In the genomic region with DNA sequence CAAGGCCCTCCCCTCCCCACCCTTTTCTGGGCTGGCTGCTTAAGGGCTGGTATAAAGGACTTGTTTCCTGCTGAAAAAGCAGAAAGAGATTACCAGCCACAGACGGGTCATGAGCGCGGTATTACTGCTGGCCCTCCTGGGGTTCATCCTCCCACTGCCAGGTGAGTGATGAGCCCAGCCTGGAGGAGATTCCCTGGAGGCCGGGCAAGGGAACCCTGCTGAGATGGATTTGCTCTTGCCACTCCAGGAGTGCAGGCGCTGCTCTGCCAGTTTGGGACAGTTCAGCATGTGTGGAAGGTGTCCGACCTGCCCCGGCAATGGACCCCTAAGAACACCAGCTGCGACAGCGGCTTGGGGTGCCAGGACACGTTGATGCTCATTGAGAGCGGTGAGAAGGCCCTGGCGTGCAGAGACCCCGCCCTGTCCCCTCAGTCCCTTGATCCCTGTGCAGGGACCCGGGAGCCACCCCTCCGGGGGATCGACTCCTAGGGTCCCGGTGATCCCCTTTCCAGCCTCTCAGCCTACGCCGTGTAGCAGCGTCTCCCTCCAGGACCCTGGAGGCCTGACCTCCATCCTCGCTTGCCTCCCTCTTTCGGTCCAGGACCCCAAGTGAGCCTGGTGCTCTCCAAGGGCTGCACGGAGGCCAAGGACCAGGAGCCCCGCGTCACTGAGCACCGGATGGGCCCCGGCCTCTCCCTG, we compare ENCODE assay signal across 18 cellular contexts. TPM values are rescaled to one million over a fixed set of nuclear protein-coding genes. Genes with fewer than 3 reads are reported as not detected.
DNase-seq lines count a peak whose midpoint lies in the region; ATAC-seq, FAIRE-seq and TF ChIP-seq lines count a peak whose summit lies in the region.
"Had no signal": no experiment of that assay in that cellular context is flagged by ENCODE, and none has a peak within 500 bp of the region (broad histone marks: within the 10 kb centered on the region; RNA-seq: fewer than 3 reads in every experiment).

A gene with protein sequence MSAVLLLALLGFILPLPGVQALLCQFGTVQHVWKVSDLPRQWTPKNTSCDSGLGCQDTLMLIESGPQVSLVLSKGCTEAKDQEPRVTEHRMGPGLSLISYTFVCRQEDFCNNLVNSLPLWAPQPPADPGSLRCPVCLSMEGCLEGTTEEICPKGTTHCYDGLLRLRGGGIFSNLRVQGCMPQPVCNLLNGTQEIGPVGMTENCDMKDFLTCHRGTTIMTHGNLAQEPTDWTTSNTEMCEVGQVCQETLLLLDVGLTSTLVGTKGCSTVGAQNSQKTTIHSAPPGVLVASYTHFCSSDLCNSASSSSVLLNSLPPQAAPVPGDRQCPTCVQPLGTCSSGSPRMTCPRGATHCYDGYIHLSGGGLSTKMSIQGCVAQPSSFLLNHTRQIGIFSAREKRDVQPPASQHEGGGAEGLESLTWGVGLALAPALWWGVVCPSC (plus strand): TSS at position 81 of the 699 bp plus-strand sequence. CDS start 29 bp downstream, at position 110.

- H2BK15ac ChIP-seq in mesendoderm (replicated peaks; ENCODE audit: low read depth): no peak within 1 kb of the TSS

- peaks cover 12% of the 10 kb centered on the region for H3K27me3 ChIP-seq in HUES6 (ENCODE audit: control insufficient read depth, insufficient read depth, low read length)
- no peaks in the 10 kb centered on the region for H3K27me3 ChIP-seq in body of pancreas
- no peaks in the 10 kb centered on the region for H3K27me3 ChIP-seq in mesendoderm (ENCODE audit: insufficient read depth, low read length, poor library complexity)
- H3K27me3 ChIP-seq in spleen (replicated peaks in 1 of 7): peaks cover 0 to 43% (median 11%) of the 10 kb centered on the region in 7 donors
- peaks cover 0 to 10% of the 10 kb centered on the region in 2 donors for H3K27me3 ChIP-seq in small intestine (ENCODE audit: control insufficient read depth in 2 of 2, insufficient read depth in 2 of 2, low read length in 2 of 2)
- H3K27me3 ChIP-seq: BLaER1 had no signal

- H3K4me3 ChIP-seq in HUES6 (ENCODE audit: low read depth, low read length) (peak within 1 kb of the TSS; percentile 74), body of pancreas (no peak within 1 kb of the TSS), mesendoderm (ENCODE audit: low read length) (peak within 1 kb of the TSS; percentile 81), spleen (peak within 1 kb of the TSS in 5 of 8 donors; percentile 8 to 50 (median 23)), small intestine (ENCODE audit: low read depth in 1 of 2, low read length in 2 of 2) (no peak within 1 kb of the TSS)
- H3K4me3 ChIP-seq: BLaER1 had no signal

- FAIRE-seq in small intestine (lab: Jason Lieb, UNC): no peak
- FAIRE-seq: H54 had no signal

- intact Hi-C loops in body of pancreas (cut with DNase I): no loop called here
- intact Hi-C loops in spleen (cut with DNase I; ENCODE audit: low total_unique reads): no loop called here
- intact Hi-C loops in posterior cingulate gyrus (cut with DNase I): no loop called here

- H3K18ac ChIP-seq in mesendoderm (ENCODE audit: low read length): no peak within 1 kb of the TSS

- 10 to 40% methylated on average over 7 to 20 of the region's 27 CpGs for WGBS in body of pancreas, 2 donors
- WGBS in mesendoderm (ENCODE audit: extremely low coverage, insufficient coverage, low lambda C conversion rate): no CpG with 5 or more reads among the region's 27 CpGs
- 32 to 85% (median 57%) methylated on average over 9 to 27 of the region's 27 CpGs for WGBS in spleen, 5 donors
- 28 to 48% (median 42%) methylated on average over 26 to 27 of the region's 27 CpGs for WGBS in small intestine, 3 donors

- TF ChIP-seq CTCF in body of pancreas (IDR thresholded peaks at IDR 0.05) (no peak), spleen (IDR thresholded peaks at IDR 0.05 in 8 of 11, conservative IDR thresholded peaks at IDR 0.05 in 3 of 11) (no peak)

- TF ChIP-seq POLR2A in body of pancreas (IDR thresholded peaks at IDR 0.05) (no peak), spleen (IDR thresholded peaks at IDR 0.05) (no peak)

- peak within 1 kb of the TSS; percentile 21 for H3K9ac ChIP-seq in HUES6 (ENCODE audit: low read length)
- H3K9ac ChIP-seq in mesendoderm (ENCODE audit: low read length): peak within 1 kb of the TSS; percentile 71
- H3K9ac ChIP-seq: BLaER1 had no signal

- H3K79me2 ChIP-seq in mesendoderm (ENCODE audit: control insufficient read depth, insufficient read depth, low read length): no peaks in the 10 kb centered on the region

- no peaks in the 10 kb centered on the region for H3K36me3 ChIP-seq in HUES6 (ENCODE audit: control insufficient read depth, insufficient read depth, low read length)
- H3K36me3 ChIP-seq in body of pancreas (replicated peaks in 1 of 2; ENCODE audit: insufficient read depth in 1 of 2, low read depth in 2 of 2): no peaks in the 10 kb centered on the region
- no peaks in the 10 kb centered on the region for H3K36me3 ChIP-seq in mesendoderm (ENCODE audit: control insufficient read depth, insufficient read depth, low read length)
- H3K36me3 ChIP-seq in spleen: no peaks in the 10 kb centered on the region
- no peaks in the 10 kb centered on the region for H3K36me3 ChIP-seq in small intestine (ENCODE audit: control insufficient read depth in 2 of 2, insufficient read depth in 2 of 2, low read length in 2 of 2)
- H3K36me3 ChIP-seq: BLaER1 had no signal

- no peak within 1 kb of the TSS for H4K5ac ChIP-seq in mesendoderm (ENCODE audit: low read length)

- DNase-seq in body of pancreas: no peak
- peak; percentile 22 for DNase-seq in mesendoderm
- DNase-seq in spleen: no peak
- no peak for DNase-seq in posterior cingulate gyrus
- no peak for DNase-seq in small intestine
- no peak for DNase-seq in HPDE6-E6E7 (ENCODE audit: extremely low spot score)
- DNase-seq: activated B cell treated with CpG ODN at 0.5 μM for 24 hours; activated naive CD4-positive, alpha-beta T cell; dermis blood vessel endothelial cell; DND-41; head of caudate nucleus; NCI-H2029; substantia nigra had no signal

- H3K56ac ChIP-seq in mesendoderm (ENCODE audit: low read length): peak within 1 kb of the TSS; percentile 89

- H2BK5ac ChIP-seq in mesendoderm (ENCODE audit: low read length): peak within 1 kb of the TSS; percentile 23

- H3K9me3 ChIP-seq in HUES6 (ENCODE audit: control insufficient read depth, insufficient read depth, low read depth, low read length) (no peaks in the 10 kb centered on the region), body of pancreas (no peaks in the 10 kb centered on the region), spleen (no peaks in the 10 kb centered on the region), small intestine (ENCODE audit: control insufficient read depth, low read depth) (no peaks in the 10 kb centered on the region)
- H3K9me3 ChIP-seq: BLaER1 had no signal

- peak within 1 kb of the TSS; percentile 84 for H3K4me2 ChIP-seq in mesendoderm (ENCODE audit: low read length)
- H3K4me2 ChIP-seq: BLaER1 had no signal

- no peak within 1 kb of the TSS for H3K4ac ChIP-seq in mesendoderm (ENCODE audit: low read depth, low read length)

- H3K4me1 ChIP-seq in HUES6 (ENCODE audit: control insufficient read depth, insufficient read depth, low read length): peaks cover 7% of the 10 kb centered on the region; the same call in 1 of the 2 replicates
- H3K4me1 ChIP-seq in body of pancreas: no peaks in the 10 kb centered on the region
- no peaks in the 10 kb centered on the region for H3K4me1 ChIP-seq in mesendoderm (ENCODE audit: control insufficient read depth, low read depth, low read length)
- H3K4me1 ChIP-seq in spleen: peaks cover 0 to 4% (median 0%) of the 10 kb centered on the region in 6 donors
- no peaks in the 10 kb centered on the region for H3K4me1 ChIP-seq in small intestine (ENCODE audit: control insufficient read depth in 2 of 2, insufficient read depth in 1 of 2, low read depth in 1 of 2, low read length in 1 of 2)
- H3K4me1 ChIP-seq: BLaER1 had no signal

- H2AK5ac ChIP-seq in mesendoderm (ENCODE audit: low read length): no peak within 1 kb of the TSS

- ATAC-seq in body of pancreas: peak; percentile 12
- ATAC-seq: esophagus mucosa had no signal

- H3K23ac ChIP-seq in mesendoderm (ENCODE audit: low read length): peak within 1 kb of the TSS; percentile 92

- H3K27ac ChIP-seq in HUES6 (ENCODE audit: low read depth, low read length): no peak within 1 kb of the TSS
- peak within 1 kb of the TSS in 1 of 4 donors; percentile 3 for H3K27ac ChIP-seq in body of pancreas
- H3K27ac ChIP-seq in mesendoderm (ENCODE audit: low read depth, low read length): no peak within 1 kb of the TSS
- H3K27ac ChIP-seq in spleen: peak within 1 kb of the TSS in 6 of 8 donors; percentile 41 to 85 (median 68)
- no peak within 1 kb of the TSS for H3K27ac ChIP-seq in small intestine (ENCODE audit: low read depth in 1 of 2, low read length in 1 of 2)
- H3K27ac ChIP-seq: BLaER1 had no signal

- H3K79me1 ChIP-seq in mesendoderm (ENCODE audit: low read length): no peaks in the 10 kb centered on the region

- H4K8ac ChIP-seq in mesendoderm (ENCODE audit: low read depth, low read length): no peak within 1 kb of the TSS

- no peak within 1 kb of the TSS for H2BK120ac ChIP-seq in mesendoderm (ENCODE audit: low read depth, low read length)

RNA-seq across cellular contexts. Expression of the gene that starts here (rescaled TPM):
- total RNA-seq in body of pancreas (under 1 TPM in 1 of 2 donors, not detected in 1; 0.52 TPM), spleen (100 to 1,000 TPM in 4 of 7 donors, 10 to 100 TPM in 3; 27.3 to 354 (median 133) TPM)
- polyA plus RNA-seq in mesendoderm (2013, experiment 1 of 2): 20.5 TPM
- 19.3 TPM for polyA plus RNA-seq in mesendoderm (2013, experiment 2 of 2)
- polyA plus RNA-seq in spleen (10 to 100 TPM in 1 of 3 donors, 1 to 10 TPM in 2; 2.3 to 13.1 (median 4.5) TPM), small intestine (not detected)
- total RNA-seq: activated B cell treated with CpG ODN at 0.5 μM for 24 hours, dermis blood vessel endothelial cell, NCI-H460 had no signal

Comparison
In these comparisons a context has a peak if more than half of its experiments do, and no peak if none do; other contexts are left out.
1. RNA of the gene that starts here (total RNA-seq): 27.3 to 354 TPM in spleen; 0.52 TPM in body of pancreas; every median in the first group is over 10 times any median in the second.
2. Peak in ATAC-seq in body of pancreas; RNA of the gene not detected or under 1 TPM.
3. H3K27ac ChIP-seq: peak in spleen (6 of 8); none in HUES6 (single experiment), mesendoderm (single experiment) and small intestine (0 of 2).
4. H3K4me3 ChIP-seq: peak in HUES6 (single experiment), mesendoderm (single experiment) and spleen (5 of 8); none in body of pancreas (0 of 2) and small intestine (0 of 2).